12 cellular contexts compared by ENCODE assay signal in genomic region chr7:117251687-117252086, GRCh38.
A peak's percentile ranks its signal among the peaks of the same experiment; 100 is the strongest.
DNase-seq lines count a peak whose midpoint lies in the region; ATAC-seq, FAIRE-seq and TF ChIP-seq lines count a peak whose summit lies in the region.
"Had no signal": no experiment of that assay in that cellular context is flagged by ENCODE, and none has a peak within 500 bp of the region (broad histone marks: within the 10 kb centered on the region; RNA-seq: fewer than 3 reads in every experiment).

No MANE protein-coding gene starts in this region.

- H3K27ac ChIP-seq in esophagus muscularis mucosa (replicated peaks in 1 of 4): no peak overlapping the region
- H3K27ac ChIP-seq: adrenal gland, KMS-11, lower lobe of right lung had no signal

- WGBS in esophagus muscularis mucosa: 89% methylated on average over 4 of the region's 4 CpGs

- peaks cover 4% of the 10 kb centered on the region for H3K27me3 Mint-ChIP-seq in activated CD8-positive, alpha-beta memory T cell treated with anti-CD3 and anti-CD28 coated beads, Interleukin-2, amount 10 ng/mL, durations not matched to agents 7 days and 5 days

- TF ChIP-seq CTCF in AG10803 (conservative IDR thresholded peaks at IDR 0.05; ENCODE audit: low read length) (no peak), esophagus muscularis mucosa (IDR thresholded peaks at IDR 0.05) (no peak)

- peak; percentile 94 for DNase-seq in AG10803 (ENCODE audit: low read depth)
- DNase-seq in esophagus muscularis mucosa (ENCODE audit: extremely low spot score): peak; percentile 87
- no peak for DNase-seq in HTR-8/SVneo (ENCODE audit: insufficient read length, low spot score)
- no peak for DNase-seq in head of caudate nucleus
- no peak for DNase-seq in activated CD8-positive, alpha-beta memory T cell treated with anti-CD3 and anti-CD28 coated beads, Interleukin-2, amount 10 ng/mL, durations not matched to agents 7 days and 5 days
- DNase-seq: adrenal gland, lower lobe of right lung had no signal

- no peak overlapping the region for H3K27ac Mint-ChIP-seq in activated CD8-positive, alpha-beta memory T cell treated with anti-CD3 and anti-CD28 coated beads, Interleukin-2, amount 10 ng/mL, durations not matched to agents 7 days and 5 days

- CTCF ChIA-PET in activated CD8-positive, alpha-beta memory T cell treated with anti-CD3 and anti-CD28 coated beads, Interleukin-2, amount 10 ng/mL, durations not matched to agents 7 days and 5 days (lab: Charles Lee): no interaction called here

- peak; percentile 55 for ATAC-seq in GM19395 (IDR thresholded peaks at IDR 0.05; ENCODE audit: unreplicated experiment)
- ATAC-seq in HG03432 (IDR thresholded peaks at IDR 0.05; ENCODE audit: unreplicated experiment): peak; percentile 67
- ATAC-seq in HG03175 (IDR thresholded peaks at IDR 0.05; ENCODE audit: unreplicated experiment): no peak
- no peak for ATAC-seq in activated CD8-positive, alpha-beta memory T cell treated with anti-CD3 and anti-CD28 coated beads, Interleukin-2, amount 10 ng/mL, durations not matched to agents 7 days and 5 days
- ATAC-seq: HCT116, lower lobe of right lung had no signal

- H3K27me3 ChIP-seq in esophagus muscularis mucosa: no peaks in the 10 kb centered on the region
- H3K27me3 ChIP-seq: adrenal gland had no signal

- H3K4me1 Mint-ChIP-seq in activated CD8-positive, alpha-beta memory T cell treated with anti-CD3 and anti-CD28 coated beads, Interleukin-2, amount 10 ng/mL, durations not matched to agents 7 days and 5 days: no peaks in the 10 kb centered on the region

- TF ChIP-seq POLR2A in esophagus muscularis mucosa (IDR thresholded peaks at IDR 0.05; ENCODE audit: low read depth): no peak

- H3K4me3 Mint-ChIP-seq in activated CD8-positive, alpha-beta memory T cell treated with anti-CD3 and anti-CD28 coated beads, Interleukin-2, amount 10 ng/mL, durations not matched to agents 7 days and 5 days: no peak overlapping the region

- TF ChIP-seq EP300 in esophagus muscularis mucosa (IDR thresholded peaks at IDR 0.05): no peak

- no peaks in the 10 kb centered on the region for H3K36me3 Mint-ChIP-seq in activated CD8-positive, alpha-beta memory T cell treated with anti-CD3 and anti-CD28 coated beads, Interleukin-2, amount 10 ng/mL, durations not matched to agents 7 days and 5 days

- no peaks in the 10 kb centered on the region for H3K9me3 ChIP-seq in esophagus muscularis mucosa
- H3K9me3 ChIP-seq: adrenal gland, lower lobe of right lung had no signal

- H3K9me3 Mint-ChIP-seq in activated CD8-positive, alpha-beta memory T cell treated with anti-CD3 and anti-CD28 coated beads, Interleukin-2, amount 10 ng/mL, durations not matched to agents 7 days and 5 days (ENCODE audit: low read depth): no peaks in the 10 kb centered on the region

- no peak overlapping the region for H3K4me3 ChIP-seq in AG10803 (ENCODE audit: low read length)
- no peak overlapping the region for H3K4me3 ChIP-seq in esophagus muscularis mucosa
- H3K4me3 ChIP-seq: adrenal gland, lower lobe of right lung had no signal

- intact Hi-C loops in esophagus muscularis mucosa (cut with DNase I) (no loop called here), head of caudate nucleus (cut with DNase I) (no loop called here)

- H3K4me1 ChIP-seq in esophagus muscularis mucosa: no peaks in the 10 kb centered on the region
- H3K4me1 ChIP-seq: adrenal gland, lower lobe of right lung had no signal

- no peak for FAIRE-seq in HTR-8/SVneo (lab: Jason Lieb, UNC)

- no peaks in the 10 kb centered on the region for H3K36me3 ChIP-seq in esophagus muscularis mucosa
- H3K36me3 ChIP-seq: adrenal gland, lower lobe of right lung had no signal

Comparison
In these comparisons a context has a peak if more than half of its experiments do, and no peak if none do; other contexts are left out.
1. DNase-seq: peak in AG10803 (single experiment) and esophagus muscularis mucosa (single experiment); none in HTR-8/SVneo (single experiment), head of caudate nucleus (0 of 42) and activated CD8-positive, alpha-beta memory T cell treated with anti-CD3 and anti-CD28 coated beads, Interleukin-2, amount 10 ng/mL, durations not matched to agents 7 days and 5 days (single experiment).
2. ATAC-seq: peak in GM19395 (single experiment) and HG03432 (single experiment); none in HG03175 (single experiment) and activated CD8-positive, alpha-beta memory T cell treated with anti-CD3 and anti-CD28 coated beads, Interleukin-2, amount 10 ng/mL, durations not matched to agents 7 days and 5 days (single experiment).